Comparison of ENCODE assay signal across 17 cellular contexts in genomic region chr2:27077231-27077630, GRCh38. TPM values are rescaled to one million over a fixed set of nuclear protein-coding genes. Genes with fewer than 3 reads are reported as not detected.
DNase-seq lines count a peak whose midpoint lies in the region; ATAC-seq and TF ChIP-seq lines count a peak whose summit lies in the region.
"Had no signal": no experiment of that assay in that cellular context is flagged by ENCODE, and none has a peak within 500 bp of the region (broad histone marks: within the 10 kb centered on the region; RNA-seq: fewer than 3 reads in every experiment).

No MANE protein-coding gene starts in this region.

- H3K27ac ChIP-seq in DOHH2 (ENCODE audit: low read depth, low read length) = no peak overlapping the region
- H3K27ac ChIP-seq in SK-N-MC = peak overlapping the region; percentile 92
- H3K27ac ChIP-seq in hepatocyte = peak overlapping the region; percentile 98
- no peak overlapping the region for H3K27ac ChIP-seq in H9 (ENCODE audit: insufficient read length, low read depth, low read length)

- H3K18ac ChIP-seq in H9 (ENCODE audit: insufficient read length, low read depth, low read length) = no peak overlapping the region

- TF ChIP-seq CTCF in DOHH2 (IDR thresholded peaks at IDR 0.05; ENCODE audit: low read depth, low read length, poor library complexity, severe bottlenecking) = no peak
- TF ChIP-seq CTCF in hepatocyte (IDR thresholded peaks at IDR 0.05; ENCODE audit: poor library complexity) = no peak
- TF ChIP-seq CTCF in H9 (conservative IDR thresholded peaks at IDR 0.05) = no peak

- peaks cover 78% of the 10 kb centered on the region for H3K4me1 ChIP-seq in DOHH2 (ENCODE audit: control insufficient read depth, low read length)
- H3K4me1 ChIP-seq in hepatocyte (ENCODE audit: insufficient read depth) = peaks cover 26% of the 10 kb centered on the region
- H3K4me1 ChIP-seq in H9 (ENCODE audit: insufficient read depth, low read length) = no peaks in the 10 kb centered on the region

- H3K36me3 Mint-ChIP-seq in stimulated activated effector memory CD8-positive, alpha-beta T cell treated with anti-CD3 and anti-CD28 coated beads, Interleukin-12 subunit alpha, Interleukin-12 subunit beta, amount 100 ng/mL, for 72 hours = peaks cover 11% of the 10 kb centered on the region
- H3K36me3 Mint-ChIP-seq in H9 (ENCODE audit: insufficient read depth in 1 of 3, low read depth in 3 of 3) = no peaks in the 10 kb centered on the region

- H3K27me3 ChIP-seq in DOHH2 (ENCODE audit: control insufficient read depth, low read length) = no peaks in the 10 kb centered on the region
- no peaks in the 10 kb centered on the region for H3K27me3 ChIP-seq in hepatocyte
- H3K27me3 ChIP-seq in H9 (ENCODE audit: insufficient read depth, low read length) = no peaks in the 10 kb centered on the region

- peaks cover 65% of the 10 kb centered on the region for H3K4me1 Mint-ChIP-seq in stimulated activated effector memory CD8-positive, alpha-beta T cell treated with anti-CD3 and anti-CD28 coated beads, Interleukin-12 subunit alpha, Interleukin-12 subunit beta, amount 100 ng/mL, for 72 hours
- peaks cover 23 to 37% of the 10 kb centered on the region in 2 experiments for H3K4me1 Mint-ChIP-seq in H9

- no peaks in the 10 kb centered on the region for H3K9me3 ChIP-seq in DOHH2 (ENCODE audit: control insufficient read depth, insufficient read depth, low read length)
- H3K9me3 ChIP-seq in SK-N-MC (ENCODE audit: low read depth, low read length) = no peaks in the 10 kb centered on the region; the same call in 1 of the 2 replicates
- no peaks in the 10 kb centered on the region for H3K9me3 ChIP-seq in hepatocyte (ENCODE audit: low read depth)
- H3K9me3 ChIP-seq in H9 (ENCODE audit: control insufficient read depth, low read depth, low read length) = no peaks in the 10 kb centered on the region

- no peaks in the 10 kb centered on the region for H3K9me2 ChIP-seq in DOHH2 (replicated peaks; ENCODE audit: control insufficient read depth, low read length)
- no peaks in the 10 kb centered on the region for H3K9me2 ChIP-seq in hepatocyte (replicated peaks; ENCODE audit: insufficient read depth)

- no peak overlapping the region for H4K5ac ChIP-seq in H9 (ENCODE audit: insufficient read length, low read depth, low read length)

- H3K56ac ChIP-seq in H9 (ENCODE audit: insufficient read length, low read depth, low read length) = no peak overlapping the region

- no peak overlapping the region for H3K4me3 Mint-ChIP-seq in stimulated activated effector memory CD8-positive, alpha-beta T cell treated with anti-CD3 and anti-CD28 coated beads, Interleukin-12 subunit alpha, Interleukin-12 subunit beta, amount 100 ng/mL, for 72 hours
- H3K4me3 Mint-ChIP-seq in H9 = no peak overlapping the region; a peak in 1 of 5 replicates
- H3K4me3 Mint-ChIP-seq: activated T-cell treated with anti-CD3 and anti-CD28 coated beads, Interleukin-2, amount 50 U/mL, for 24 hours had no signal

- no peak overlapping the region for H2AK5ac ChIP-seq in H9 (ENCODE audit: insufficient read length, low read length)

- H3K36me3 ChIP-seq in DOHH2 (ENCODE audit: control insufficient read depth, low read length) = no peaks in the 10 kb centered on the region
- peaks cover 9% of the 10 kb centered on the region; the same call in 1 of the 2 replicates for H3K36me3 ChIP-seq in SK-N-MC (ENCODE audit: insufficient read depth, low read length)
- H3K36me3 ChIP-seq in hepatocyte (replicated peaks; ENCODE audit: insufficient read depth, low read depth) = no peaks in the 10 kb centered on the region

- no peak overlapping the region for H2BK15ac ChIP-seq in H9 (ENCODE audit: low read depth, low read length)

- H4K91ac ChIP-seq in H9 (ENCODE audit: insufficient read length, low read depth, low read length) = no peak overlapping the region

- no peak for ATAC-seq in stimulated activated effector memory CD8-positive, alpha-beta T cell treated with anti-CD3 and anti-CD28 coated beads, Interleukin-12 subunit alpha, Interleukin-12 subunit beta, amount 100 ng/mL, for 72 hours
- ATAC-seq in HG03280 (IDR thresholded peaks at IDR 0.05; ENCODE audit: unreplicated experiment) = no peak

- H3K4ac ChIP-seq in H9 (ENCODE audit: low read depth, low read length) = no peak overlapping the region

- no peak overlapping the region for H4K8ac ChIP-seq in H9 (replicated peaks; ENCODE audit: insufficient read length, low read depth, low read length)

- H3K4me3 ChIP-seq in DOHH2 (ENCODE audit: low read length) (no peak overlapping the region), SK-N-MC (no peak overlapping the region), hepatocyte (no peak overlapping the region)

- peaks cover 2% of the 10 kb centered on the region for H3K23me2 ChIP-seq in H9 (ENCODE audit: insufficient read length, low read depth, low read length, poor library complexity, severe bottlenecking)

- WGBS in hepatocyte (ENCODE audit: low lambda C conversion rate, missing lambda C conversion rate) = 88% methylated on average over 7 of the region's 7 CpGs
- no CpG with 5 or more reads among the region's 7 CpGs for WGBS in H9 (ENCODE audit: extremely low coverage, insufficient read length, low lambda C conversion rate)

- H2AFZ ChIP-seq in hepatocyte (no peak overlapping the region), H9 (ENCODE audit: low read length) (no peak overlapping the region)

- H3K79me2 ChIP-seq in DOHH2 (ENCODE audit: control insufficient read depth, low read length) (no peaks in the 10 kb centered on the region), hepatocyte (peaks cover 21% of the 10 kb centered on the region), H9 (ENCODE audit: insufficient read depth, low read length) (no peaks in the 10 kb centered on the region)

- H2BK5ac ChIP-seq in H9 (ENCODE audit: insufficient read length, low read length) = no peak overlapping the region

- no peaks in the 10 kb centered on the region for H3K9me3 Mint-ChIP-seq in stimulated activated effector memory CD8-positive, alpha-beta T cell treated with anti-CD3 and anti-CD28 coated beads, Interleukin-12 subunit alpha, Interleukin-12 subunit beta, amount 100 ng/mL, for 72 hours
- H3K9me3 Mint-ChIP-seq in H9 = no peaks in the 10 kb centered on the region
- H3K9me3 Mint-ChIP-seq: activated T-cell treated with anti-CD3 and anti-CD28 coated beads, Interleukin-2, amount 50 U/mL, for 24 hours had no signal

- no peak overlapping the region for H3K23ac ChIP-seq in H9 (ENCODE audit: insufficient read length, low read depth, low read length)

- H3T11ph ChIP-seq in H9 (ENCODE audit: low read length) = no peak overlapping the region

- H4K20me1 ChIP-seq in DOHH2 (ENCODE audit: control insufficient read depth, insufficient read depth, low read depth, low read length) (no peaks in the 10 kb centered on the region), hepatocyte (ENCODE audit: insufficient read depth, poor library complexity, severe bottlenecking) (no peaks in the 10 kb centered on the region), H9 (ENCODE audit: control insufficient read depth, insufficient read depth, insufficient read length) (no peaks in the 10 kb centered on the region)

- H2BK12ac ChIP-seq in H9 (ENCODE audit: insufficient read length, low read depth, low read length) = no peak overlapping the region

- H3F3A ChIP-seq in DOHH2 (ENCODE audit: control insufficient read depth, insufficient read depth) = peaks cover 15% of the 10 kb centered on the region

- H2BK120ac ChIP-seq in H9 (ENCODE audit: low read depth, low read length, poor library complexity, severe bottlenecking) = no peak overlapping the region

- H2BK20ac ChIP-seq in H9 (ENCODE audit: low read depth, low read length, poor library complexity, severe bottlenecking) = no peak overlapping the region

- peak overlapping the region; percentile 23; the same call in 1 of the 2 replicates for H3K4me2 ChIP-seq in DOHH2 (ENCODE audit: low read length)
- no peak overlapping the region for H3K4me2 ChIP-seq in hepatocyte
- no peak overlapping the region for H3K4me2 ChIP-seq in H9 (ENCODE audit: insufficient read depth, insufficient read length, low read length)

- peak overlapping the region; percentile 71 for H3K27ac Mint-ChIP-seq in stimulated activated effector memory CD8-positive, alpha-beta T cell treated with anti-CD3 and anti-CD28 coated beads, Interleukin-12 subunit alpha, Interleukin-12 subunit beta, amount 100 ng/mL, for 72 hours
- H3K27ac Mint-ChIP-seq in H9 = no peak overlapping the region; a peak in 1 of 7 replicates
- H3K27ac Mint-ChIP-seq: activated T-cell treated with anti-CD3 and anti-CD28 coated beads, Interleukin-2, amount 50 U/mL, for 24 hours had no signal

- no peak overlapping the region for H3K9ac ChIP-seq in SK-N-MC (ENCODE audit: insufficient read length)
- no peak overlapping the region for H3K9ac ChIP-seq in H9 (ENCODE audit: extremely low read depth, insufficient read length, low read length)

- H3K79me1 ChIP-seq in H9 (ENCODE audit: insufficient read depth, low read depth, low read length, poor library complexity, severe bottlenecking) = no peaks in the 10 kb centered on the region

- no peak overlapping the region for H3K14ac ChIP-seq in H9 (ENCODE audit: insufficient read depth, low read length)

- peaks cover 20% of the 10 kb centered on the region for H3K27me3 Mint-ChIP-seq in H9 (ENCODE audit: low read depth)
- H3K27me3 Mint-ChIP-seq: activated T-cell treated with anti-CD3 and anti-CD28 coated beads, Interleukin-2, amount 50 U/mL, for 24 hours had no signal

- DNase-seq in SK-N-MC (ENCODE audit: low read depth, low spot score) = no peak
- no peak for DNase-seq in hepatocyte (ENCODE audit: low spot score)
- no peak for DNase-seq in stimulated activated effector memory CD8-positive, alpha-beta T cell treated with anti-CD3 and anti-CD28 coated beads, Interleukin-12 subunit alpha, Interleukin-12 subunit beta, amount 100 ng/mL, for 72 hours (ENCODE audit: low spot score in 2 of 2)
- no peak for DNase-seq in H9
- DNase-seq in HuH-7.5 (ENCODE audit: low spot score) = no peak
- DNase-seq: activated T-cell treated with anti-CD3 and anti-CD28 coated beads, Interleukin-2, amount 50 U/mL, for 24 hours; AML-193; cerebellar nuclear complex; DMS 273 treated with DMSO at 0.1 percent for 48 hours; foreskin melanocyte; Kasumi-1; NCI-H1436; NCI-H2227 treated with DMSO at 0.1 percent for 48 hours; SHP77 treated with DMSO at 0.1 percent for 48 hours; T-helper 9 cell had no signal

RNA-seq across cellular contexts. Expression of gene EMILIN1, which starts 1.2 kb away (rescaled TPM):
- total RNA-seq in hepatocyte (59.6 and 80.8 TPM in 2 replicates), H9 (2021) (1.2 and 1.8 TPM in 2 replicates)
- polyA plus RNA-seq in hepatocyte = 109 and 128 TPM in 2 replicates

RNA-seq across cellular contexts. Expression of gene OST4, which starts 5.8 kb away (rescaled TPM):
- total RNA-seq in hepatocyte (364 and 380 TPM in 2 replicates), H9 (2021) (214 and 215 TPM in 2 replicates)
- 839 and 872 TPM in 2 replicates for polyA plus RNA-seq in hepatocyte

RNA-seq across cellular contexts. Expression of gene KHK, which starts 9.3 kb away (rescaled TPM):
- total RNA-seq in hepatocyte (26.1 and 28.7 TPM in 2 replicates), H9 (2021) (12.1 and 12.2 TPM in 2 replicates)
- 57.7 and 73.1 TPM in 2 replicates for polyA plus RNA-seq in hepatocyte

RNA-seq across cellular contexts. Expression of gene AGBL5, which starts 25.8 kb away (rescaled TPM):
- total RNA-seq in hepatocyte (12.9 and 13.8 TPM in 2 replicates), H9 (2021) (55.4 and 58.3 TPM in 2 replicates)
- 20.2 and 24.9 TPM in 2 replicates for polyA plus RNA-seq in hepatocyte

RNA-seq across cellular contexts. Expression of gene CGREF1, which starts 41.7 kb away (rescaled TPM):
- total RNA-seq in hepatocyte (0.28 and 2.5 TPM in 2 replicates), H9 (2021) (1.4 and 2.1 TPM in 2 replicates)
- polyA plus RNA-seq in hepatocyte = 1.8 and 2.2 TPM in 2 replicates

Comparison
In these comparisons a context has a peak if more than half of its experiments do, and no peak if none do; other contexts are left out.
1. H3K27ac ChIP-seq: peak in SK-N-MC (single experiment) and hepatocyte (single experiment); none in DOHH2 (single experiment) and H9 (single experiment).
2. RNA of gene EMILIN1, which starts 1.2 kb away (total RNA-seq): 59.6 to 80.8 TPM in hepatocyte; 1.2 to 1.8 TPM in H9; every median in the first group is over 10 times any median in the second.